ENCODE assay signal across 12 cellular contexts in genomic region chr9:137972355-137972987, GRCh38.
"Had no signal": no experiment of that assay in that cellular context is flagged by ENCODE, and none has a peak within 500 bp of the region (broad histone marks: within the 10 kb centered on the region; RNA-seq: fewer than 3 reads in every experiment).

No MANE protein-coding gene starts in this region.

- H3K4me3 ChIP-seq: esophagus squamous epithelium, lung, right lobe of liver had no signal

- H3K9me3 ChIP-seq: esophagus squamous epithelium, neutrophil, right lobe of liver had no signal

- H3K27ac ChIP-seq: esophagus squamous epithelium, neutrophil, right lobe of liver, VCaP had no signal

- H3K4me1 ChIP-seq: esophagus squamous epithelium, right lobe of liver had no signal

- ATAC-seq: activated CD4-positive, alpha-beta T cell treated with anti-CD3 and anti-CD28 coated beads for 36 hours; right lobe of liver had no signal

- H3K36me3 ChIP-seq: esophagus squamous epithelium, neutrophil, right lobe of liver had no signal

- DNase-seq: activated CD4-positive, alpha-beta memory T cell treated with anti-CD3 and anti-CD28 coated beads, Interleukin-2, amount 10 ng/mL, durations not matched to agents 7 days and 5 days; activated CD4-positive, alpha-beta T cell treated with anti-CD3 and anti-CD28 coated beads for 36 hours; anterior cingulate cortex; esophagus squamous epithelium; foreskin fibroblast; naive B cell; stimulated activated naive CD4-positive, alpha-beta T cell treated with Interleukin-2 at 50 U/mL for 16 hours; T-helper 1 cell had no signal

- H3K27me3 ChIP-seq: neutrophil, right lobe of liver had no signal
